In the genomic region with DNA sequence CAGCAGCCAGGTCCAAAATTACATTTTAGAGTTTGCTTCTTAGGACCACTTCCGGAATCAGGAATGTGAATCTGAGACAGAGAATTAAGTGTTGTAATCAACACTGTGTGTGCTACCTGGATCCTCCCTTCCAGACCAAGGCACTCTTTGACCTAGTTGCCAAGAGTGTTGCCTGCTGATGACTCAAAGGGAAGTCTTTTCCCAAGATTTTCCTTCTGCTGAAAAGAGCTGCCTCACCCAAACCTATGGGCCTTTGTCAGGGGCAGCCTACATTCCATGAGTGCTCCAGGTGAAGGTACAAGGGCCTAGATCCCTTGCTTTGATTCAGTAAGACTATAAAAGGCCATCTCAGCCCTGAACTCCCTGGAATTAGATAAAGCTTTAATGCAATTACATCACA, we compare ENCODE assay signal across 17 cellular contexts.
A peak's percentile ranks its signal among the peaks of the same experiment; 100 is the strongest.
DNase-seq lines count a peak whose midpoint lies in the region; ATAC-seq and TF ChIP-seq lines count a peak whose summit lies in the region.
"Had no signal": no experiment of that assay in that cellular context is flagged by ENCODE, and none has a peak within 500 bp of the region (broad histone marks: within the 10 kb centered on the region; RNA-seq: fewer than 3 reads in every experiment).

No MANE protein-coding gene starts in this region.

- peaks cover 12% of the 10 kb centered on the region for H3K9me3 ChIP-seq in psoas muscle

- H3K4me1 ChIP-seq in GM23338 (ENCODE audit: insufficient read depth) (no peaks in the 10 kb centered on the region), mesendoderm (ENCODE audit: control insufficient read depth, low read depth, low read length) (no peaks in the 10 kb centered on the region), psoas muscle (no peaks in the 10 kb centered on the region)
- H3K4me1 ChIP-seq: BLaER1 treated with 17β-estradiol and CSF1 and Interleukin-3, amounts not matched to agents 10 nM and 100 nM had no signal

- H2AK5ac ChIP-seq in mesendoderm (ENCODE audit: low read length) = no peak overlapping the region

- no peak overlapping the region for H2BK15ac ChIP-seq in mesendoderm (replicated peaks; ENCODE audit: low read depth)

- H3K56ac ChIP-seq in mesendoderm (ENCODE audit: low read length) = no peak overlapping the region

- H3K4me3 ChIP-seq in GM23338 (no peak overlapping the region), mesendoderm (ENCODE audit: low read length) (no peak overlapping the region), psoas muscle (no peak overlapping the region)
- H3K4me3 ChIP-seq: BLaER1 treated with 17β-estradiol and CSF1 and Interleukin-3, amounts not matched to agents 10 nM and 100 nM had no signal

- no peaks in the 10 kb centered on the region for H3K27me3 ChIP-seq in GM23338 (ENCODE audit: insufficient read depth)
- no peaks in the 10 kb centered on the region for H3K27me3 ChIP-seq in mesendoderm (ENCODE audit: insufficient read depth, low read length, poor library complexity)
- H3K27me3 ChIP-seq in psoas muscle (ENCODE audit: insufficient read depth in 3 of 3, low read length in 2 of 3) = no peaks in the 10 kb centered on the region
- H3K27me3 ChIP-seq: BLaER1 treated with 17β-estradiol and CSF1 and Interleukin-3, amounts not matched to agents 10 nM and 100 nM had no signal

- H3K9me3 Mint-ChIP-seq in GM23338 (peaks cover 17% of the 10 kb centered on the region; the same call in 2 of the 3 replicates), Calu3 (ENCODE audit: low read depth, unreplicated experiment) (peaks cover 13% of the 10 kb centered on the region)

- H3K9ac ChIP-seq in mesendoderm (ENCODE audit: low read length) = no peak overlapping the region
- H3K9ac ChIP-seq: BLaER1 treated with 17β-estradiol and CSF1 and Interleukin-3, amounts not matched to agents 10 nM and 100 nM had no signal

- no peak for TF ChIP-seq CTCF in GM23338 (conservative IDR thresholded peaks at IDR 0.05; ENCODE audit: low read depth in 2 of 2)
- no peak for TF ChIP-seq CTCF in psoas muscle (IDR thresholded peaks at IDR 0.05)
- TF ChIP-seq CTCF in Calu3 (IDR thresholded peaks at IDR 0.05; ENCODE audit: unreplicated experiment) = no peak

- H3K36me3 Mint-ChIP-seq in GM23338 (ENCODE audit: low read depth) = no peaks in the 10 kb centered on the region
- no peaks in the 10 kb centered on the region for H3K36me3 Mint-ChIP-seq in Calu3 (ENCODE audit: insufficient read depth, unreplicated experiment)
- H3K36me3 Mint-ChIP-seq: CD8-positive, alpha-beta T cell had no signal

- H3K79me1 ChIP-seq in mesendoderm (ENCODE audit: low read length) = no peaks in the 10 kb centered on the region

- H2BK5ac ChIP-seq in mesendoderm (ENCODE audit: low read length) = no peak overlapping the region

- no peaks in the 10 kb centered on the region for H4K20me1 ChIP-seq in GM23338 (replicated peaks; ENCODE audit: insufficient read depth)
- H4K20me1 ChIP-seq: BLaER1 treated with 17β-estradiol and CSF1 and Interleukin-3, amounts not matched to agents 10 nM and 100 nM had no signal

- H3K36me3 ChIP-seq in GM23338 (ENCODE audit: insufficient read depth) (no peaks in the 10 kb centered on the region), mesendoderm (ENCODE audit: control insufficient read depth, insufficient read depth, low read length) (no peaks in the 10 kb centered on the region), psoas muscle (ENCODE audit: insufficient read depth in 1 of 2, low read depth in 1 of 2) (no peaks in the 10 kb centered on the region)
- H3K36me3 ChIP-seq: BLaER1 treated with 17β-estradiol and CSF1 and Interleukin-3, amounts not matched to agents 10 nM and 100 nM had no signal

- BruUV-seq in Calu3 (replicated peaks; lab: Mats Ljungman, UMichigan) = no TSS peak

- no peaks in the 10 kb centered on the region for H3K79me2 ChIP-seq in GM23338 (replicated peaks; ENCODE audit: insufficient read depth)
- H3K79me2 ChIP-seq in mesendoderm (ENCODE audit: control insufficient read depth, insufficient read depth, low read length) = no peaks in the 10 kb centered on the region

- no peak for DNase-seq in GM23338 (ENCODE audit: low spot score)
- DNase-seq in NCI-H226 = peak; percentile 21
- DNase-seq in epithelial cell of prostate (ENCODE audit: low read depth, low spot score) = no peak
- DNase-seq in mesendoderm = peak; percentile 28
- no peak for DNase-seq in psoas muscle
- DNase-seq in ureter (ENCODE audit: low spot score) = no peak
- DNase-seq in DMS114 treated with DMSO at 0.1 percent for 48 hours (lab: John Stamatoyannopoulos, UW; ENCODE audit: unreplicated experiment) = no peak
- no peak for DNase-seq in Calu3
- DNase-seq: CD8-positive, alpha-beta T cell; DND-41; NCI-H187; NCI-H2107; NCI-H524; NCI-H82; OCI-M1; RPMI8226 had no signal

- H3K18ac ChIP-seq in mesendoderm (ENCODE audit: low read length) = no peak overlapping the region

- no peak overlapping the region for H3K4ac ChIP-seq in mesendoderm (ENCODE audit: low read depth, low read length)

- H2AFZ ChIP-seq in GM23338 = peak overlapping the region; percentile 43; the same call in 1 of the 2 replicates

- H3K23ac ChIP-seq in mesendoderm (ENCODE audit: low read length) = no peak overlapping the region

- no peak overlapping the region for H4K8ac ChIP-seq in mesendoderm (ENCODE audit: low read depth, low read length)

- no peak overlapping the region for H3K4me3 Mint-ChIP-seq in GM23338
- H3K4me3 Mint-ChIP-seq in Calu3 (ENCODE audit: low read depth, unreplicated experiment) = no peak overlapping the region
- H3K4me3 Mint-ChIP-seq: CD8-positive, alpha-beta T cell had no signal

- H4K5ac ChIP-seq in mesendoderm (ENCODE audit: low read length) = no peak overlapping the region

- H3K27me3 Mint-ChIP-seq in GM23338 (ENCODE audit: insufficient read depth, low read depth, poor library complexity) = no peaks in the 10 kb centered on the region
- no peaks in the 10 kb centered on the region for H3K27me3 Mint-ChIP-seq in Calu3 (ENCODE audit: unreplicated experiment)

- no CpG with 5 or more reads among the region's 1 CpG for WGBS in mesendoderm (ENCODE audit: extremely low coverage, insufficient coverage, low lambda C conversion rate)
- 86 to 89% (median 89%) methylated on average over 1 of the region's 1 CpG for WGBS in psoas muscle, 3 donors

- no peaks in the 10 kb centered on the region for H3F3A ChIP-seq in GM23338 (replicated peaks; ENCODE audit: low read depth)

- H3K4me2 ChIP-seq in GM23338 = no peak overlapping the region
- H3K4me2 ChIP-seq in mesendoderm (ENCODE audit: low read length) = no peak overlapping the region
- H3K4me2 ChIP-seq: BLaER1 treated with 17β-estradiol and CSF1 and Interleukin-3, amounts not matched to agents 10 nM and 100 nM had no signal

- H3K27ac Mint-ChIP-seq in GM23338 (no peak overlapping the region), Calu3 (ENCODE audit: unreplicated experiment) (no peak overlapping the region)
- H3K27ac Mint-ChIP-seq: CD8-positive, alpha-beta T cell had no signal

- intact Hi-C loops in psoas muscle (cut with DNase I) = no loop called here
- intact Hi-C loops in Calu3 (cut with micrococcal nuclease; ENCODE audit: unreplicated experiment) = no loop called here

- H2BK120ac ChIP-seq in mesendoderm (ENCODE audit: low read depth, low read length) = no peak overlapping the region

- 0 out of 2 replicates have a peak, but pooled peaks cover 13% of the 10 kb centered on the region for H3K9me2 ChIP-seq in GM23338 (ENCODE audit: insufficient read depth)

- ATAC-seq in GM23338 (no peak), psoas muscle (no peak)
- ATAC-seq: CD8-positive, alpha-beta T cell had no signal

- CTCF ChIA-PET in Calu3 (lab: Charles Lee) = no interaction called here

- no peaks in the 10 kb centered on the region for H3K4me1 Mint-ChIP-seq in GM23338
- no peaks in the 10 kb centered on the region for H3K4me1 Mint-ChIP-seq in Calu3 (ENCODE audit: low read depth, unreplicated experiment)

- H3K27ac ChIP-seq in GM23338 (ENCODE audit: low read depth) = no peak overlapping the region
- peak overlapping the region; percentile 29 for H3K27ac ChIP-seq in epithelial cell of prostate
- no peak overlapping the region for H3K27ac ChIP-seq in mesendoderm (ENCODE audit: low read depth, low read length)
- no peak overlapping the region for H3K27ac ChIP-seq in psoas muscle
- H3K27ac ChIP-seq: BLaER1 treated with 17β-estradiol and CSF1 and Interleukin-3, amounts not matched to agents 10 nM and 100 nM had no signal

TF ChIP-seq in GM23338, 12 proteins besides CTCF, POLR2A, EP300 and RAD21 (continues in another document):
- TF ChIP-seq EZH2 (IDR thresholded peaks at IDR 0.05; ENCODE audit: low read depth, unreplicated experiment) (no peak), ZNF114 (CRISPR knock-in tag; IDR thresholded peaks at IDR 0.05) (no peak), STAT1 (IDR thresholded peaks at IDR 0.05; ENCODE audit: unreplicated experiment) (no peak), JUNB (IDR thresholded peaks at IDR 0.05; ENCODE audit: unreplicated experiment) (no peak)

Comparison
In these comparisons a context has a peak if more than half of its experiments do, and no peak if none do; other contexts are left out.
1. DNase-seq: peak in NCI-H226 (single experiment) and mesendoderm (single experiment); none in GM23338 (single experiment), epithelial cell of prostate (single experiment), psoas muscle (0 of 2), ureter (single experiment), DMS114 treated with DMSO at 0.1 percent for 48 hours (single experiment) and Calu3 (single experiment).